In the genomic region with DNA sequence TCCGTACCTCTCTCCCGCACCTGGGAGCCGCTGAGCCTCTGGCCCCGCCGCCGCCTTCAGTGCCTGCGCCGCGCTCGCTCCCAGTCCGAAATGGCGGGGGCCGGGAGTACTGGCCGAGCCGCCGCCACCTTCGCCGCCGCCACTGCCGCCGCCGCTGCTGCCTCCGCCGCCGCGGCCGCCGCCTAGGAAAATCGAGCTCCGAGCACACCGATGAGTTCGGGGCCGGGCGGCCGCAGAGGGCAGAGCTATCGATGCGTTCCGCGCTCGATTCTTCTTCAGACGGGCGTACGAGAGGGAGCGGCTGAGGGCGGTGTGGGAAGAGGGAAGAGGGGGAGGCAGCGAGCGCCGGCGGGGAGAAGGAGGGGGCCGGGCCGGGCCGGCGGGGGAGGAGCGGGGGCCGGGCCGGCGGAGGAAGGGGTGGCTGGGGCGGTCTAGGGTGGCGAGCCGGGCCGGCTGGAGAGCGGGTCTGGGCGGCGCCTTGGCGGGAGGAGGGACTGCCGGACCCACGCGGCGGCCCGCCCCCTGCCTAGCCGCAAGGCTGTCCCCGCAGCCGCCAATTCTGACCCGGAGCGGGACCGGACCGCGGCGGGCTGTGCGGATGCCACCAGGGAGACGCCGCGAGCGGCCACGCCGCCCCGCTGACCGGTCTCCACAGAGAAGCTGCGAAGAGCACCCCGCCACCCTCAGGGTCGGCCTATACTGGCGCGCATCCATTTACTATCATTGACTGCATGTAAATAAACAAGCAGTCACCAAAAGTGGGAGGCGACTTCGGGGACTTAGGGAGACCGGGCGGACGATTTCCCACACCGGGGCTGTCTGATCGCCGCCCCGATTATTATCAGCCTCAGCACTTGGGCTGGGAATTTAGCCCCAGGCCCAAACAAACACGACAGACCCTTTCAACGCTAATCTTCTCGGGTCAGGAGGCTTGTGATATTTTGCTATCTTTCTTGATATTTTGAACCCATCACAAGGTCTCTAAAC, we compare ENCODE assay signal across 1 cellular context.
TF ChIP-seq lines count a peak whose summit lies in the region.

Gene KRAS, minus strand, starts transcription at position 186 of the 987 bp plus-strand sequence.

TF ChIP-seq in SK-N-SH, 30 proteins besides CTCF, POLR2A, EP300 and RAD21 (continued from another document):
- TF ChIP-seq ELF1 (IDR thresholded peaks at IDR 0.05) (no peak; the same call in 1 of the 2 replicates), TAF1 (IDR thresholded peaks at IDR 0.05; ENCODE audit: borderline replicate concordance, low read depth, low read length) (peak; percentile 67), YY1 (IDR thresholded peaks at IDR 0.05; ENCODE audit: low read depth) (peak; percentile 73; the same call in 1 of the 2 replicates), RFX5 (IDR thresholded peaks at IDR 0.05; ENCODE audit: low read length) (no peak), MXI1 (IDR thresholded peaks at IDR 0.05; ENCODE audit: low read depth, low read length) (peak; percentile 79), TCF12 (IDR thresholded peaks at IDR 0.05) (no peak), SIN3A (IDR thresholded peaks at IDR 0.05; ENCODE audit: borderline replicate concordance, low read depth, low read length) (peak; percentile 79; the same call in 1 of the 2 replicates), RXRA (IDR thresholded peaks at IDR 0.05; ENCODE audit: borderline replicate concordance, low read depth) (no peak), FOXM1 (IDR thresholded peaks at IDR 0.05; ENCODE audit: low read depth) (no peak), POLR2AphosphoS5 (IDR thresholded peaks at IDR 0.05; ENCODE audit: low read depth, low read length) (peak; percentile 69; the same call in 1 of the 2 replicates), FOXJ3 (CRISPR knock-in tag; IDR thresholded peaks at IDR 0.05) (no peak; the same call in 1 of the 2 replicates), JUND (IDR thresholded peaks at IDR 0.05) (no peak), NFIC (IDR thresholded peaks at IDR 0.05; ENCODE audit: borderline replicate concordance) (no peak), FOSL2 (IDR thresholded peaks at IDR 0.05; ENCODE audit: borderline replicate concordance, low read depth) (no peak)
- TF ChIP-seq, protein P1, sequence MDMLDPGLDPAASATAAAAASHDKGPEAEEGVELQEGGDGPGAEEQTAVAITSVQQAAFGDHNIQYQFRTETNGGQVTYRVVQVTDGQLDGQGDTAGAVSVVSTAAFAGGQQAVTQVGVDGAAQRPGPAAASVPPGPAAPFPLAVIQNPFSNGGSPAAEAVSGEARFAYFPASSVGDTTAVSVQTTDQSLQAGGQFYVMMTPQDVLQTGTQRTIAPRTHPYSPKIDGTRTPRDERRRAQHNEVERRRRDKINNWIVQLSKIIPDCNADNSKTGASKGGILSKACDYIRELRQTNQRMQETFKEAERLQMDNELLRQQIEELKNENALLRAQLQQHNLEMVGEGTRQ (IDR thresholded peaks at IDR 0.05; ENCODE audit: borderline replicate concordance, low read depth, low read length): no peak
- TF ChIP-seq, protein P2, sequence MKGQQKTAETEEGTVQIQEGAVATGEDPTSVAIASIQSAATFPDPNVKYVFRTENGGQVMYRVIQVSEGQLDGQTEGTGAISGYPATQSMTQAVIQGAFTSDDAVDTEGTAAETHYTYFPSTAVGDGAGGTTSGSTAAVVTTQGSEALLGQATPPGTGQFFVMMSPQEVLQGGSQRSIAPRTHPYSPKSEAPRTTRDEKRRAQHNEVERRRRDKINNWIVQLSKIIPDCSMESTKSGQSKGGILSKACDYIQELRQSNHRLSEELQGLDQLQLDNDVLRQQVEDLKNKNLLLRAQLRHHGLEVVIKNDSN (IDR thresholded peaks at IDR 0.05; ENCODE audit: borderline replicate concordance, low read depth): no peak
TF ChIP-seq in SK-N-SH: peak in this region for 9.
